Comparison of ENCODE assay signal across 1 cellular context in genomic region chr3:98897701-98898100, GRCh38.
TF ChIP-seq lines count a peak whose summit lies in the region.

No MANE protein-coding gene starts in this region.

TF ChIP-seq in IMR-90, 13 proteins besides CTCF, POLR2A, EP300 and RAD21:
- TF ChIP-seq RCOR1 (IDR thresholded peaks at IDR 0.05; ENCODE audit: insufficient replicate concordance, low read length) = no peak
- TF ChIP-seq SMC3 (IDR thresholded peaks at IDR 0.05; ENCODE audit: low read depth, low read length) = no peak
- no peak for TF ChIP-seq BHLHE40 (IDR thresholded peaks at IDR 0.05; ENCODE audit: low read depth, low read length)
- no peak for TF ChIP-seq CHD1 (IDR thresholded peaks at IDR 0.05; ENCODE audit: low read depth, low read length)
- no peak for TF ChIP-seq USF2 (IDR thresholded peaks at IDR 0.05; ENCODE audit: low read depth, low read length)
- no peak for TF ChIP-seq CEBPB (IDR thresholded peaks at IDR 0.05; ENCODE audit: low read depth, low read length)
- TF ChIP-seq FOS (IDR thresholded peaks at IDR 0.05; ENCODE audit: low read depth, low read length) = no peak
- TF ChIP-seq, protein P1, sequence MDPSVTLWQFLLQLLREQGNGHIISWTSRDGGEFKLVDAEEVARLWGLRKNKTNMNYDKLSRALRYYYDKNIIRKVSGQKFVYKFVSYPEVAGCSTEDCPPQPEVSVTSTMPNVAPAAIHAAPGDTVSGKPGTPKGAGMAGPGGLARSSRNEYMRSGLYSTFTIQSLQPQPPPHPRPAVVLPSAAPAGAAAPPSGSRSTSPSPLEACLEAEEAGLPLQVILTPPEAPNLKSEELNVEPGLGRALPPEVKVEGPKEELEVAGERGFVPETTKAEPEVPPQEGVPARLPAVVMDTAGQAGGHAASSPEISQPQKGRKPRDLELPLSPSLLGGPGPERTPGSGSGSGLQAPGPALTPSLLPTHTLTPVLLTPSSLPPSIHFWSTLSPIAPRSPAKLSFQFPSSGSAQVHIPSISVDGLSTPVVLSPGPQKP (IDR thresholded peaks at IDR 0.05; ENCODE audit: borderline replicate concordance, low read depth, low read length) = no peak
- no peak for TF ChIP-seq MAZ (IDR thresholded peaks at IDR 0.05; ENCODE audit: borderline replicate concordance, low read depth, low read length)
- no peak for TF ChIP-seq RFX5 (IDR thresholded peaks at IDR 0.05; ENCODE audit: low read depth, low read length)
- TF ChIP-seq MXI1 (IDR thresholded peaks at IDR 0.05; ENCODE audit: borderline replicate concordance, low read depth, low read length) = no peak
- no peak for TF ChIP-seq NFE2L2 (IDR thresholded peaks at IDR 0.05; ENCODE audit: low read depth, low read length)
- no peak for TF ChIP-seq MAFK (IDR thresholded peaks at IDR 0.05; ENCODE audit: low read depth, low read length)
TF ChIP-seq in IMR-90: peak in this region for 0.
